ENCODE assay signal across 11 cellular contexts in the genomic region with DNA sequence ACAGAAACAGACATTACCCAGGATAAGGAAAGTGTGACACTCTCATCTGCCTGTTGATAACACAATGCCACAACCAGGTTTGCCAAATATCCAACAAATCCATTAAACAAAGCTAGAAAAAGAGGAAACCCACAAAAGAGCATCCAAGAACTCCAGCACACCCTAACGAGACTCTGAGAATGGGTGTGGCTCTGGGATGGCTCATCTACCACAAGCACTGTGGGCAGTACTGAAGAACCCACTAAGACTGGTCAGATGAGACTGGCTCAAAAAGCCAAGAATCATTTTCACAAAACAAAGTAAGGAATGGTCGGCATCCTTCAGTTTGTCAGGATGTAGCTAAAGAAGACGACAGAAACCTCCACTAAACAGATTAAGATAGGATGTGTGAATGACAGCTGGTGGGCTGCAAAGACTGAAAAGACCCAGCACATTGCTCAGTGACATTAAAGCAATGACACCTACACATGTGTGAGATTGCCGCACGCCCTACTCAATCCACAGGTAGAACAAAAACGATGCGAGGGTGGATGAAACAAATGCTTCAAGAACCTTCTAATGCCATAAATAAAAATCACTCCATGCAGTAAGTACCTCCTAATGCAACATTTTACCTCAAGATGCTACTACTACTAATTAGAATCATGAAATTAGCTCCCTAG. TPM values are rescaled to one million over a fixed set of nuclear protein-coding genes. Genes with fewer than 3 reads are reported as not detected.
DNase-seq lines count a peak whose midpoint lies in the region; ATAC-seq and TF ChIP-seq lines count a peak whose summit lies in the region.
"Had no signal": no experiment of that assay in that cellular context is flagged by ENCODE, and none has a peak within 500 bp of the region (broad histone marks: within the 10 kb centered on the region; RNA-seq: fewer than 3 reads in every experiment).

No MANE protein-coding gene starts in this region.

- H4K20me1 ChIP-seq in OCI-LY1 (ENCODE audit: insufficient read depth, low read length), result no peaks in the 10 kb centered on the region

- no peak overlapping the region for H3K4me3 Mint-ChIP-seq in CD4-positive, alpha-beta T cell

- H3K27me3 Mint-ChIP-seq in CD4-positive, alpha-beta T cell, result no peaks in the 10 kb centered on the region

- no peak overlapping the region for H3K27ac ChIP-seq in CD4-positive, alpha-beta T cell (ENCODE audit: low read depth, low read length)
- no peak overlapping the region for H3K27ac ChIP-seq in OCI-LY1 (ENCODE audit: low read depth, low read length, poor library complexity, severe bottlenecking)
- H3K27ac ChIP-seq: esophagus muscularis mucosa had no signal

- H3K4me1 ChIP-seq in OCI-LY1 (ENCODE audit: insufficient read depth, low read length, severe bottlenecking), result peaks cover 96% of the 10 kb centered on the region

- CTCF ChIA-PET in CD4-positive, alpha-beta T cell (lab: Charles Lee), result interaction anchor here (0.7 to 1.2 kb wide), 2 partner anchors 19 to 27 kb away, joined by 3 read pairs; no protein-coding TSS in a partner anchor

- no peaks in the 10 kb centered on the region for H3K9me2 ChIP-seq in OCI-LY1 (ENCODE audit: low read depth, low read length)

- peak; percentile 15 for TF ChIP-seq POLR2A in GM18951 (IDR thresholded peaks at IDR 0.05; ENCODE audit: extremely low read depth, insufficient read depth, insufficient read length)

- TF ChIP-seq CTCF in CD4-positive, alpha-beta T cell (IDR thresholded peaks at IDR 0.05), result no peak
- no peak for TF ChIP-seq CTCF in OCI-LY1 (IDR thresholded peaks at IDR 0.05; ENCODE audit: low read length)

- no peak for DNase-seq in CD4-positive, alpha-beta T cell
- DNase-seq in inferior parietal cortex (ENCODE audit: extremely low spot score) (peak; percentile 4), mesenteric fat pad (ENCODE audit: low spot score) (no peak), MV-4-11 (lab: John Stamatoyannopoulos, UW) (no peak), GDM1 (lab: John Stamatoyannopoulos, UW) (no peak)
- DNase-seq: C1 segment of cervical spinal cord, cerebellar nuclear complex had no signal

- peaks cover 46% of the 10 kb centered on the region for H3K79me2 ChIP-seq in OCI-LY1 (ENCODE audit: insufficient read depth, low read length)

- H3K9me3 ChIP-seq in CD4-positive, alpha-beta T cell (ENCODE audit: control insufficient read depth, low read length), result no peaks in the 10 kb centered on the region
- no peaks in the 10 kb centered on the region for H3K9me3 ChIP-seq in OCI-LY1 (ENCODE audit: low read length)
- H3K9me3 ChIP-seq: esophagus muscularis mucosa had no signal

- no peaks in the 10 kb centered on the region for H3K27me3 ChIP-seq in CD4-positive, alpha-beta T cell (ENCODE audit: control insufficient read depth, insufficient read depth, low read length)
- no peaks in the 10 kb centered on the region for H3K27me3 ChIP-seq in OCI-LY1 (ENCODE audit: insufficient read depth, low read length)
- H3K27me3 ChIP-seq: esophagus muscularis mucosa had no signal

- peak overlapping the region; percentile 19 for H3K4me2 ChIP-seq in OCI-LY1 (ENCODE audit: low read length)

- peaks cover 89% of the 10 kb centered on the region for H3K4me1 Mint-ChIP-seq in CD4-positive, alpha-beta T cell (ENCODE audit: low read depth)

- no peak overlapping the region for H3K4me3 ChIP-seq in OCI-LY1 (ENCODE audit: low read depth, low read length, poor library complexity, severe bottlenecking)
- H3K4me3 ChIP-seq: esophagus muscularis mucosa had no signal

- H3F3A ChIP-seq in OCI-LY1 (ENCODE audit: insufficient read depth, low read length), result no peaks in the 10 kb centered on the region

- H3K27ac Mint-ChIP-seq in CD4-positive, alpha-beta T cell, result peak overlapping the region; percentile 13

- no peak overlapping the region for H2AFZ ChIP-seq in OCI-LY1 (ENCODE audit: low read length)

- in situ Hi-C loops in GM18951 (cut with MboI; ENCODE audit: low sequenced_read_pairs, unreplicated experiment), result no loop called here

- POLR2A ChIA-PET in CD4-positive, alpha-beta T cell (lab: Charles Lee), result interaction anchor here (1.7 kb wide), 1 partner anchor 15 kb away, joined by 9 read pairs; a partner anchor contains a TSS

- ATAC-seq in CD4-positive, alpha-beta T cell (ENCODE audit: poor library complexity), result no peak
- ATAC-seq in GM18873 (IDR thresholded peaks at IDR 0.05; ENCODE audit: low FRiP score, unreplicated experiment), result no peak

- H3K36me3 ChIP-seq in OCI-LY1 (ENCODE audit: insufficient read depth, low read length), result no peaks in the 10 kb centered on the region; the same call in 1 of the 2 replicates
- H3K36me3 ChIP-seq: esophagus muscularis mucosa had no signal

- intact Hi-C loops in CD4-positive, alpha-beta T cell (cut with DNase I, micrococcal nuclease), result no loop called here

- no peak overlapping the region for H3K9ac ChIP-seq in OCI-LY1 (ENCODE audit: low read length)

- H3K36me3 Mint-ChIP-seq in CD4-positive, alpha-beta T cell (ENCODE audit: low read depth), result no peaks in the 10 kb centered on the region

- H3K9me3 Mint-ChIP-seq in CD4-positive, alpha-beta T cell, result no peaks in the 10 kb centered on the region

RNA-seq across cellular contexts. Expression of a gene that starts 14.6 kb away (rescaled TPM):
- total RNA-seq in CD4-positive, alpha-beta T cell, result 10 to 100 TPM; 44.9 to 45.5 TPM
- total RNA-seq in mesenteric fat pad, result 11.3 TPM
